3 cellular contexts compared by ENCODE assay signal in the genomic region with DNA sequence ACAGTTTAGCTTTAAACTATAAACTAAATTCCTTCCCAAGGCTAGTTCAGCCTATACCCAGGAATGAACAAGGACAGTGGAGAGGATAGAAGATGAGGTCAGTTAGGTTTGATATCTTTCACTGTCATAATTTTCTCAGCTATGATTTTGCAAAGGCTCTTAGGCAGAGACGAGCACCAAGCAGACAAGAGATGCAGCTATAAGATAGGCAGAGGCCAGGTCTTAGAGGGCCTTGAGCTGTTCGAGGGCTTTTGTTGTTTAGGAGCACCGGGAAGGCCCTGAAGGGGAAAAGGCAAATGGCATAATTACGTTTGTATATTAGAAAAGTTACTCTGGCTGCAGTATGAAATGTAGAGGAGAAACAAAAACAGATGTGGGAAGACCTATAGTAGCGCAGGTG.
TF ChIP-seq lines count a peak whose summit lies in the region.

No MANE protein-coding gene starts in this region.

TF ChIP-seq in SK-N-SH, 30 proteins besides CTCF, POLR2A, EP300 and RAD21:
- peak; percentile 69 for TF ChIP-seq GATA2 (CRISPR knock-in tag; IDR thresholded peaks at IDR 0.05)
- TF ChIP-seq YY1 (IDR thresholded peaks at IDR 0.05; ENCODE audit: low read depth), result no peak
- TF ChIP-seq, protein P1, sequence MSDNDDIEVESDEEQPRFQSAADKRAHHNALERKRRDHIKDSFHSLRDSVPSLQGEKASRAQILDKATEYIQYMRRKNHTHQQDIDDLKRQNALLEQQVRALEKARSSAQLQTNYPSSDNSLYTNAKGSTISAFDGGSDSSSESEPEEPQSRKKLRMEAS (IDR thresholded peaks at IDR 0.05; ENCODE audit: low read depth), result no peak
- TF ChIP-seq, protein P2, sequence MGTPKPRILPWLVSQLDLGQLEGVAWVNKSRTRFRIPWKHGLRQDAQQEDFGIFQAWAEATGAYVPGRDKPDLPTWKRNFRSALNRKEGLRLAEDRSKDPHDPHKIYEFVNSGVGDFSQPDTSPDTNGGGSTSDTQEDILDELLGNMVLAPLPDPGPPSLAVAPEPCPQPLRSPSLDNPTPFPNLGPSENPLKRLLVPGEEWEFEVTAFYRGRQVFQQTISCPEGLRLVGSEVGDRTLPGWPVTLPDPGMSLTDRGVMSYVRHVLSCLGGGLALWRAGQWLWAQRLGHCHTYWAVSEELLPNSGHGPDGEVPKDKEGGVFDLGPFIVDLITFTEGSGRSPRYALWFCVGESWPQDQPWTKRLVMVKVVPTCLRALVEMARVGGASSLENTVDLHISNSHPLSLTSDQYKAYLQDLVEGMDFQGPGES (IDR thresholded peaks at IDR 0.05; ENCODE audit: low read depth, low read length), result no peak

TF ChIP-seq in SK-N-SH treated with all-trans-retinoic acid at 6 μM for 48 hours, 23 proteins besides CTCF, POLR2A, EP300 and RAD21:
- TF ChIP-seq, protein P3, sequence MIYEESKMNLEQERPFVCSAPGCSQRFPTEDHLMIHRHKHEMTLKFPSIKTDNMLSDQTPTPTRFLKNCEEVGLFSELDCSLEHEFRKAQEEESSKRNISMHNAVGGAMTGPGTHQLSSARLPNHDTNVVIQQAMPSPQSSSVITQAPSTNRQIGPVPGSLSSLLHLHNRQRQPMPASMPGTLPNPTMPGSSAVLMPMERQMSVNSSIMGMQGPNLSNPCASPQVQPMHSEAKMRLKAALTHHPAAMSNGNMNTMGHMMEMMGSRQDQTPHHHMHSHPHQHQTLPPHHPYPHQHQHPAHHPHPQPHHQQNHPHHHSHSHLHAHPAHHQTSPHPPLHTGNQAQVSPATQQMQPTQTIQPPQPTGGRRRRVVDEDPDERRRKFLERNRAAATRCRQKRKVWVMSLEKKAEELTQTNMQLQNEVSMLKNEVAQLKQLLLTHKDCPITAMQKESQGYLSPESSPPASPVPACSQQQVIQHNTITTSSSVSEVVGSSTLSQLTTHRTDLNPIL (CRISPR knock-in tag; IDR thresholded peaks at IDR 0.05; ENCODE audit: low read depth), result no peak
- TF ChIP-seq ESRRG (CRISPR knock-in tag; IDR thresholded peaks at IDR 0.05) (no peak), ZNF8 (CRISPR knock-in tag; IDR thresholded peaks at IDR 0.05) (no peak), ISL1 (CRISPR knock-in tag; IDR thresholded peaks at IDR 0.05) (no peak), PPARA (CRISPR knock-in tag; IDR thresholded peaks at IDR 0.05; ENCODE audit: borderline replicate concordance) (no peak), ZC3H10 (CRISPR knock-in tag; IDR thresholded peaks at IDR 0.05) (no peak), RARB (CRISPR knock-in tag; IDR thresholded peaks at IDR 0.05) (no peak), CSDC2 (CRISPR knock-in tag; IDR thresholded peaks at IDR 0.05) (no peak), ZNF565 (CRISPR knock-in tag; conservative IDR thresholded peaks at IDR 0.05; ENCODE audit: low read depth) (no peak), ARNTL (CRISPR knock-in tag; IDR thresholded peaks at IDR 0.05; ENCODE audit: borderline replicate concordance, low read depth) (no peak), ZNF70 (CRISPR knock-in tag; IDR thresholded peaks at IDR 0.05) (no peak)
- TF ChIP-seq, protein P4, sequence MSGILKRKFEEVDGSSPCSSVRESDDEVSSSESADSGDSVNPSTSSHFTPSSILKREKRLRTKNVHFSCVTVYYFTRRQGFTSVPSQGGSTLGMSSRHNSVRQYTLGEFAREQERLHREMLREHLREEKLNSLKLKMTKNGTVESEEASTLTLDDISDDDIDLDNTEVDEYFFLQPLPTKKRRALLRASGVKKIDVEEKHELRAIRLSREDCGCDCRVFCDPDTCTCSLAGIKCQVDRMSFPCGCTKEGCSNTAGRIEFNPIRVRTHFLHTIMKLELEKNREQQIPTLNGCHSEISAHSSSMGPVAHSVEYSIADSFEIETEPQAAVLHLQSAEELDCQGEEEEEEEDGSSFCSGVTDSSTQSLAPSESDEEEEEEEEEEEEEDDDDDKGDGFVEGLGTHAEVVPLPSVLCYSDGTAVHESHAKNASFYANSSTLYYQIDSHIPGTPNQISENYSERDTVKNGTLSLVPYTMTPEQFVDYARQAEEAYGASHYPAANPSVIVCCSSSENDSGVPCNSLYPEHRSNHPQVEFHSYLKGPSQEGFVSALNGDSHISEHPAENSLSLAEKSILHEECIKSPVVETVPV (CRISPR knock-in tag; IDR thresholded peaks at IDR 0.05), result no peak
- TF ChIP-seq, protein P5, sequence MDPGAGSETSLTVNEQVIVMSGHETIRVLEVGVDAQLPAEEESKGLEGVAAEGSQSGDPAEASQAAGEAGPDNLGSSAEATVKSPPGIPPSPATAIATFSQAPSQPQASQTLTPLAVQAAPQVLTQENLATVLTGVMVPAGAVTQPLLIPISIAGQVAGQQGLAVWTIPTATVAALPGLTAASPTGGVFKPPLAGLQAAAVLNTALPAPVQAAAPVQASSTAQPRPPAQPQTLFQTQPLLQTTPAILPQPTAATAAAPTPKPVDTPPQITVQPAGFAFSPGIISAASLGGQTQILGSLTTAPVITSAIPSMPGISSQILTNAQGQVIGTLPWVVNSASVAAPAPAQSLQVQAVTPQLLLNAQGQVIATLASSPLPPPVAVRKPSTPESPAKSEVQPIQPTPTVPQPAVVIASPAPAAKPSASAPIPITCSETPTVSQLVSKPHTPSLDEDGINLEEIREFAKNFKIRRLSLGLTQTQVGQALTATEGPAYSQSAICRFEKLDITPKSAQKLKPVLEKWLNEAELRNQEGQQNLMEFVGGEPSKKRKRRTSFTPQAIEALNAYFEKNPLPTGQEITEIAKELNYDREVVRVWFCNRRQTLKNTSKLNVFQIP (CRISPR knock-in tag; IDR thresholded peaks at IDR 0.05; ENCODE audit: borderline replicate concordance, low read depth), result no peak
- TF ChIP-seq, protein P6, sequence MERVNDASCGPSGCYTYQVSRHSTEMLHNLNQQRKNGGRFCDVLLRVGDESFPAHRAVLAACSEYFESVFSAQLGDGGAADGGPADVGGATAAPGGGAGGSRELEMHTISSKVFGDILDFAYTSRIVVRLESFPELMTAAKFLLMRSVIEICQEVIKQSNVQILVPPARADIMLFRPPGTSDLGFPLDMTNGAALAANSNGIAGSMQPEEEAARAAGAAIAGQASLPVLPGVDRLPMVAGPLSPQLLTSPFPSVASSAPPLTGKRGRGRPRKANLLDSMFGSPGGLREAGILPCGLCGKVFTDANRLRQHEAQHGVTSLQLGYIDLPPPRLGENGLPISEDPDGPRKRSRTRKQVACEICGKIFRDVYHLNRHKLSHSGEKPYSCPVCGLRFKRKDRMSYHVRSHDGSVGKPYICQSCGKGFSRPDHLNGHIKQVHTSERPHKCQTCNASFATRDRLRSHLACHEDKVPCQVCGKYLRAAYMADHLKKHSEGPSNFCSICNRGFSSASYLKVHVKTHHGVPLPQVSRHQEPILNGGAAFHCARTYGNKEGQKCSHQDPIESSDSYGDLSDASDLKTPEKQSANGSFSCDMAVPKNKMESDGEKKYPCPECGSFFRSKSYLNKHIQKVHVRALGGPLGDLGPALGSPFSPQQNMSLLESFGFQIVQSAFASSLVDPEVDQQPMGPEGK (CRISPR knock-in tag; IDR thresholded peaks at IDR 0.05; ENCODE audit: borderline replicate concordance), result no peak

TF ChIP-seq in K562, 482 proteins besides CTCF, POLR2A, EP300 and RAD21:
- TF ChIP-seq PML (IDR thresholded peaks at IDR 0.05; ENCODE audit: low read length), result no peak
- TF ChIP-seq, protein P7, sequence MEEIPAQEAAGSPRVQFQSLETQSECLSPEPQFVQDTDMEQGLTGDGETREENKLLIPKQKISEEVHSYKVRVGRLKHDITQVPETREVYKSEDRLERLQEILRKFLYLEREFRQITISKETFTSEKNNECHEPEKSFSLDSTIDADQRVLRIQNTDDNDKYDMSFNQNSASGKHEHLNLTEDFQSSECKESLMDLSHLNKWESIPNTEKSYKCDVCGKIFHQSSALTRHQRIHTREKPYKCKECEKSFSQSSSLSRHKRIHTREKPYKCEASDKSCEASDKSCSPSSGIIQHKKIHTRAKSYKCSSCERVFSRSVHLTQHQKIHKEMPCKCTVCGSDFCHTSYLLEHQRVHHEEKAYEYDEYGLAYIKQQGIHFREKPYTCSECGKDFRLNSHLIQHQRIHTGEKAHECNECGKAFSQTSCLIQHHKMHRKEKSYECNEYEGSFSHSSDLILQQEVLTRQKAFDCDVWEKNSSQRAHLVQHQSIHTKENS (CRISPR knock-in tag; IDR thresholded peaks at IDR 0.05), result no peak
- TF ChIP-seq FUS (optimal IDR thresholded peaks at IDR 0.05; ENCODE audit: low read depth, low read length), result no peak
- TF ChIP-seq SMAD2 (IDR thresholded peaks at IDR 0.05; ENCODE audit: low read depth, low read length), result no peak
- TF ChIP-seq, protein P8, sequence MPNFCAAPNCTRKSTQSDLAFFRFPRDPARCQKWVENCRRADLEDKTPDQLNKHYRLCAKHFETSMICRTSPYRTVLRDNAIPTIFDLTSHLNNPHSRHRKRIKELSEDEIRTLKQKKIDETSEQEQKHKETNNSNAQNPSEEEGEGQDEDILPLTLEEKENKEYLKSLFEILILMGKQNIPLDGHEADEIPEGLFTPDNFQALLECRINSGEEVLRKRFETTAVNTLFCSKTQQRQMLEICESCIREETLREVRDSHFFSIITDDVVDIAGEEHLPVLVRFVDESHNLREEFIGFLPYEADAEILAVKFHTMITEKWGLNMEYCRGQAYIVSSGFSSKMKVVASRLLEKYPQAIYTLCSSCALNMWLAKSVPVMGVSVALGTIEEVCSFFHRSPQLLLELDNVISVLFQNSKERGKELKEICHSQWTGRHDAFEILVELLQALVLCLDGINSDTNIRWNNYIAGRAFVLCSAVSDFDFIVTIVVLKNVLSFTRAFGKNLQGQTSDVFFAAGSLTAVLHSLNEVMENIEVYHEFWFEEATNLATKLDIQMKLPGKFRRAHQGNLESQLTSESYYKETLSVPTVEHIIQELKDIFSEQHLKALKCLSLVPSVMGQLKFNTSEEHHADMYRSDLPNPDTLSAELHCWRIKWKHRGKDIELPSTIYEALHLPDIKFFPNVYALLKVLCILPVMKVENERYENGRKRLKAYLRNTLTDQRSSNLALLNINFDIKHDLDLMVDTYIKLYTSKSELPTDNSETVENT (CRISPR knock-in tag; IDR thresholded peaks at IDR 0.05), result no peak
- no peak for TF ChIP-seq ZNF133 (CRISPR knock-in tag; IDR thresholded peaks at IDR 0.05)
- no peak for TF ChIP-seq CC2D1A (IDR thresholded peaks at IDR 0.05)
- TF ChIP-seq CEBPB (tag; IDR thresholded peaks at IDR 0.05), result no peak
- TF ChIP-seq SMARCB1 (IDR thresholded peaks at IDR 0.05; ENCODE audit: insufficient read length, low read depth), result no peak
- no peak for TF ChIP-seq HDAC2 (IDR thresholded peaks at IDR 0.05)
- TF ChIP-seq KDM2B (CRISPR knock-in tag; IDR thresholded peaks at IDR 0.05), result no peak
- no peak for TF ChIP-seq PYGO2 (tag; IDR thresholded peaks at IDR 0.05)
- TF ChIP-seq RCOR1 (IDR thresholded peaks at IDR 0.05; ENCODE audit: borderline replicate concordance in 1 of 2, low read depth in 2 of 2, low read length in 2 of 2), result no peak
- TF ChIP-seq CBX2 (IDR thresholded peaks at IDR 0.05; ENCODE audit: insufficient read depth, low read length, poor library complexity, severe bottlenecking), result no peak
- TF ChIP-seq, protein P9, sequence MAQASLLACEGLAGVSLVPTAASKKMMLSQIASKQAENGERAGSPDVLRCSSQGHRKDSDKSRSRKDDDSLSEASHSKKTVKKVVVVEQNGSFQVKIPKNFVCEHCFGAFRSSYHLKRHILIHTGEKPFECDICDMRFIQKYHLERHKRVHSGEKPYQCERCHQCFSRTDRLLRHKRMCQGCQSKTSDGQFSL (CRISPR knock-in tag; IDR thresholded peaks at IDR 0.05), result no peak
- TF ChIP-seq, protein P9 (tag; IDR thresholded peaks at IDR 0.05), result no peak
